In genomic region chr14:105879503-105879866, GRCh38 we compare ENCODE assay signal across 24 cellular contexts.
DNase-seq lines count a peak whose midpoint lies in the region; ATAC-seq lines count a peak whose summit lies in the region.
"Had no signal": no experiment of that assay in that cellular context is flagged by ENCODE, and none has a peak within 500 bp of the region (broad histone marks: within the 10 kb centered on the region; RNA-seq: fewer than 3 reads in every experiment).

No MANE protein-coding gene starts in this region.

- H3K9ac ChIP-seq in mesenchymal stem cell (ENCODE audit: low read length) = no peak overlapping the region

- no peak overlapping the region for H2AFZ ChIP-seq in mesenchymal stem cell (ENCODE audit: low read depth, low read length)

- no peaks in the 10 kb centered on the region for H3K4me1 ChIP-seq in mesenchymal stem cell (ENCODE audit: control insufficient read depth, insufficient read depth, low read depth, low read length)
- H3K4me1 ChIP-seq: testis had no signal

- peaks cover 5% of the 10 kb centered on the region for H3K4me1 Mint-ChIP-seq in activated CD4-positive, alpha-beta T cell treated with anti-CD3 and anti-CD28 coated beads, Interleukin-2, amount 10 ng/mL, durations not matched to agents 7 days and 5 days
- no peaks in the 10 kb centered on the region for H3K4me1 Mint-ChIP-seq in activated CD4-positive, alpha-beta T cell treated with anti-CD3 and anti-CD28 coated beads, Interleukin-2, amount 10 ng/mL, durations not matched to agents 24 days and 14 days
- H3K4me1 Mint-ChIP-seq in activated naive CD8-positive, alpha-beta T cell treated with anti-CD3 and anti-CD28 coated beads, Interleukin-2, amount 50 U/mL, for 24 hours = peaks cover 3% of the 10 kb centered on the region
- H3K4me1 Mint-ChIP-seq: activated T-helper 17 cell treated with anti-CD3 and anti-CD28 coated beads, Interleukin-2, amount 50 U/mL, for 72 hours; H9; neural crest cell; stimulated activated effector memory CD8-positive, alpha-beta T cell treated with anti-CD3 and anti-CD28 coated beads, Interleukin-12 subunit alpha, Interleukin-12 subunit beta, amount 100 ng/mL, for 72 hours had no signal

- DNase-seq in activated CD4-positive, alpha-beta T cell treated with anti-CD3 and anti-CD28 coated beads, Interleukin-2, amount 10 ng/mL, durations not matched to agents 7 days and 5 days = no peak
- no peak for DNase-seq in activated CD4-positive, alpha-beta T cell treated with anti-CD3 and anti-CD28 coated beads, Interleukin-2, amount 10 ng/mL, durations not matched to agents 24 days and 14 days
- DNase-seq in Kasumi-1 (lab: John Stamatoyannopoulos, UW) (peak; percentile 4 to 47), posterior vena cava (ENCODE audit: low spot score) (peak; percentile 49), mesenchymal stem cell (no peak), KBM-7 (no peak)
- no peak for DNase-seq in activated naive CD8-positive, alpha-beta T cell treated with anti-CD3 and anti-CD28 coated beads, Interleukin-2, amount 50 U/mL, for 24 hours
- DNase-seq: AML-193; anterior cingulate cortex; caudate nucleus; H9; NCI-H187 treated with DMSO at 0.1 percent for 48 hours; NCI-H2227 treated with DMSO at 0.1 percent for 48 hours; NCI-H748 treated with DMSO at 0.1 percent for 48 hours; stimulated activated CD4-positive, alpha-beta T cell treated with anti-CD3 and anti-CD28 coated beads, Interleukin-1b, Interleukin-23, amount 100 ng/mL, for 48 hours; testis had no signal

- H2BK120ac ChIP-seq in mesenchymal stem cell (ENCODE audit: low read depth, low read length) = no peak overlapping the region

- H3K4me2 ChIP-seq in mesenchymal stem cell (ENCODE audit: low read length, poor library complexity, severe bottlenecking) = no peak overlapping the region

- H3K4me3 ChIP-seq in mesenchymal stem cell (ENCODE audit: insufficient read depth in 1 of 2, low read depth in 1 of 2, low read length in 2 of 2) = peak overlapping the region in 1 of 2 experiments; percentile 9
- H3K4me3 ChIP-seq: skin epidermis, testis had no signal

- no peak overlapping the region for H4K91ac ChIP-seq in mesenchymal stem cell (ENCODE audit: low read length)

- no peak overlapping the region for H3K4ac ChIP-seq in mesenchymal stem cell (ENCODE audit: low read depth in 1 of 2, low read length in 2 of 2)

- WGBS in mesenchymal stem cell = 93% methylated on average over 7 of the region's 7 CpGs

- peak overlapping the region; percentile 57 for H3K27ac Mint-ChIP-seq in activated CD4-positive, alpha-beta T cell treated with anti-CD3 and anti-CD28 coated beads, Interleukin-2, amount 10 ng/mL, durations not matched to agents 7 days and 5 days
- H3K27ac Mint-ChIP-seq in activated CD4-positive, alpha-beta T cell treated with anti-CD3 and anti-CD28 coated beads, Interleukin-2, amount 10 ng/mL, durations not matched to agents 24 days and 14 days = no peak overlapping the region
- H3K27ac Mint-ChIP-seq in activated naive CD8-positive, alpha-beta T cell treated with anti-CD3 and anti-CD28 coated beads, Interleukin-2, amount 50 U/mL, for 24 hours = peak overlapping the region; percentile 54
- H3K27ac Mint-ChIP-seq: activated T-helper 17 cell treated with anti-CD3 and anti-CD28 coated beads, Interleukin-2, amount 50 U/mL, for 72 hours; H9; progenitor cell of endocrine pancreas; stimulated activated effector memory CD8-positive, alpha-beta T cell treated with anti-CD3 and anti-CD28 coated beads, Interleukin-12 subunit alpha, Interleukin-12 subunit beta, amount 100 ng/mL, for 72 hours had no signal

- no peak overlapping the region for H4K8ac ChIP-seq in mesenchymal stem cell (ENCODE audit: low read length)

- CTCF ChIA-PET in activated CD4-positive, alpha-beta T cell treated with anti-CD3 and anti-CD28 coated beads, Interleukin-2, amount 10 ng/mL, durations not matched to agents 7 days and 5 days (lab: Charles Lee) = no interaction called here

- H3K36me3 Mint-ChIP-seq in activated CD4-positive, alpha-beta T cell treated with anti-CD3 and anti-CD28 coated beads, Interleukin-2, amount 10 ng/mL, durations not matched to agents 7 days and 5 days (ENCODE audit: low read depth) = no peaks in the 10 kb centered on the region
- H3K36me3 Mint-ChIP-seq in activated CD4-positive, alpha-beta T cell treated with anti-CD3 and anti-CD28 coated beads, Interleukin-2, amount 10 ng/mL, durations not matched to agents 24 days and 14 days (ENCODE audit: low read depth) = no peaks in the 10 kb centered on the region
- no peaks in the 10 kb centered on the region for H3K36me3 Mint-ChIP-seq in activated naive CD8-positive, alpha-beta T cell treated with anti-CD3 and anti-CD28 coated beads, Interleukin-2, amount 50 U/mL, for 24 hours (ENCODE audit: low read depth)
- H3K36me3 Mint-ChIP-seq: stimulated activated effector memory CD8-positive, alpha-beta T cell treated with anti-CD3 and anti-CD28 coated beads, Interleukin-12 subunit alpha, Interleukin-12 subunit beta, amount 100 ng/mL, for 72 hours had no signal

- H3K36me3 ChIP-seq in mesenchymal stem cell (ENCODE audit: control insufficient read depth in 1 of 2, insufficient read depth in 2 of 2, low read depth in 1 of 2, low read length in 2 of 2) = no peaks in the 10 kb centered on the region

- no peak overlapping the region for H2BK5ac ChIP-seq in mesenchymal stem cell (ENCODE audit: low read depth, low read length, poor library complexity, severe bottlenecking)

- ATAC-seq in activated naive CD8-positive, alpha-beta T cell treated with anti-CD3 and anti-CD28 coated beads, Interleukin-2, amount 50 U/mL, for 24 hours = no peak
- no peak for ATAC-seq in HG03442 (IDR thresholded peaks at IDR 0.05; ENCODE audit: unreplicated experiment)
- ATAC-seq: activated CD4-positive, CD25-positive, alpha-beta regulatory T cell treated with anti-CD3 and anti-CD28 coated beads, Interleukin-2, amount 50 U/mL, for 24 hours; activated T-helper 17 cell treated with anti-CD3 and anti-CD28 coated beads, Interleukin-2, amount 50 U/mL, for 72 hours; left colon; stimulated activated effector memory CD8-positive, alpha-beta T cell treated with anti-CD3 and anti-CD28 coated beads, Interleukin-12 subunit alpha, Interleukin-12 subunit beta, amount 100 ng/mL, for 72 hours had no signal

- no peak overlapping the region for H2BK12ac ChIP-seq in mesenchymal stem cell (ENCODE audit: low read length in 2 of 2)

- peaks cover 37% of the 10 kb centered on the region for H3K27me3 Mint-ChIP-seq in activated CD4-positive, alpha-beta T cell treated with anti-CD3 and anti-CD28 coated beads, Interleukin-2, amount 10 ng/mL, durations not matched to agents 7 days and 5 days
- peaks cover 37% of the 10 kb centered on the region for H3K27me3 Mint-ChIP-seq in activated CD4-positive, alpha-beta T cell treated with anti-CD3 and anti-CD28 coated beads, Interleukin-2, amount 10 ng/mL, durations not matched to agents 24 days and 14 days
- H3K27me3 Mint-ChIP-seq in activated naive CD8-positive, alpha-beta T cell treated with anti-CD3 and anti-CD28 coated beads, Interleukin-2, amount 50 U/mL, for 24 hours = no peaks in the 10 kb centered on the region
- H3K27me3 Mint-ChIP-seq: progenitor cell of endocrine pancreas had no signal

- H3K14ac ChIP-seq in mesenchymal stem cell (ENCODE audit: low read length in 2 of 2) = no peak overlapping the region

- H3K79me1 ChIP-seq in mesenchymal stem cell (replicated peaks; ENCODE audit: low read length, poor library complexity, severe bottlenecking) = no peaks in the 10 kb centered on the region

- no peak overlapping the region for H3K23ac ChIP-seq in mesenchymal stem cell (ENCODE audit: low read length in 2 of 2)

- H3K18ac ChIP-seq in mesenchymal stem cell (ENCODE audit: low read depth in 1 of 2, low read length in 2 of 2) = no peak overlapping the region

- no peak overlapping the region for H2AK5ac ChIP-seq in mesenchymal stem cell (ENCODE audit: low read length, severe bottlenecking)

- intact Hi-C loops in activated CD4-positive, alpha-beta T cell treated with anti-CD3 and anti-CD28 coated beads, Interleukin-2, amount 10 ng/mL, durations not matched to agents 24 days and 14 days (cut with micrococcal nuclease) = no loop called here
- intact Hi-C loops in posterior vena cava (cut with DNase I) = no loop called here

- H2BK15ac ChIP-seq in mesenchymal stem cell (ENCODE audit: low read depth, poor library complexity, severe bottlenecking) = no peak overlapping the region

- in situ Hi-C loops in KBM-7 (cut with MboI; ENCODE audit: low pct_unique_long_range_greater_than_20kb, low sequenced_read_pairs) = no loop called here

- no peaks in the 10 kb centered on the region for H3K27me3 ChIP-seq in mesenchymal stem cell (ENCODE audit: control insufficient read depth in 1 of 2, insufficient read depth in 1 of 2, low read length in 2 of 2)
- H3K27me3 ChIP-seq: testis had no signal

- no peaks in the 10 kb centered on the region for H3K9me3 ChIP-seq in mesenchymal stem cell (ENCODE audit: control insufficient read depth, low read length)
- H3K9me3 ChIP-seq: testis had no signal

- no peak overlapping the region for H3K27ac ChIP-seq in mesenchymal stem cell (ENCODE audit: low read length, poor library complexity, severe bottlenecking)
- H3K27ac ChIP-seq: testis had no signal

- no peak overlapping the region for H3K4me3 Mint-ChIP-seq in activated CD4-positive, alpha-beta T cell treated with anti-CD3 and anti-CD28 coated beads, Interleukin-2, amount 10 ng/mL, durations not matched to agents 7 days and 5 days
- H3K4me3 Mint-ChIP-seq in activated CD4-positive, alpha-beta T cell treated with anti-CD3 and anti-CD28 coated beads, Interleukin-2, amount 10 ng/mL, durations not matched to agents 24 days and 14 days = no peak overlapping the region
- no peak overlapping the region for H3K4me3 Mint-ChIP-seq in activated naive CD8-positive, alpha-beta T cell treated with anti-CD3 and anti-CD28 coated beads, Interleukin-2, amount 50 U/mL, for 24 hours
- H3K4me3 Mint-ChIP-seq: activated T-helper 17 cell treated with anti-CD3 and anti-CD28 coated beads, Interleukin-2, amount 50 U/mL, for 72 hours; H9; neural crest cell; stimulated activated effector memory CD8-positive, alpha-beta T cell treated with anti-CD3 and anti-CD28 coated beads, Interleukin-12 subunit alpha, Interleukin-12 subunit beta, amount 100 ng/mL, for 72 hours had no signal

- POLR2A ChIA-PET in activated CD4-positive, alpha-beta T cell treated with anti-CD3 and anti-CD28 coated beads, Interleukin-2, amount 10 ng/mL, durations not matched to agents 7 days and 5 days (lab: Charles Lee) = no interaction called here

- no peaks in the 10 kb centered on the region for H3K9me3 Mint-ChIP-seq in activated CD4-positive, alpha-beta T cell treated with anti-CD3 and anti-CD28 coated beads, Interleukin-2, amount 10 ng/mL, durations not matched to agents 7 days and 5 days
- H3K9me3 Mint-ChIP-seq in activated CD4-positive, alpha-beta T cell treated with anti-CD3 and anti-CD28 coated beads, Interleukin-2, amount 10 ng/mL, durations not matched to agents 24 days and 14 days = no peaks in the 10 kb centered on the region
- H3K9me3 Mint-ChIP-seq in activated naive CD8-positive, alpha-beta T cell treated with anti-CD3 and anti-CD28 coated beads, Interleukin-2, amount 50 U/mL, for 24 hours = no peaks in the 10 kb centered on the region
- H3K9me3 Mint-ChIP-seq: activated T-helper 17 cell treated with anti-CD3 and anti-CD28 coated beads, Interleukin-2, amount 50 U/mL, for 72 hours; stimulated activated effector memory CD8-positive, alpha-beta T cell treated with anti-CD3 and anti-CD28 coated beads, Interleukin-12 subunit alpha, Interleukin-12 subunit beta, amount 100 ng/mL, for 72 hours had no signal

Comparison
In these comparisons a context has a peak if more than half of its experiments do, and no peak if none do; other contexts are left out.
1. DNase-seq: peak in Kasumi-1 (2 of 2) and posterior vena cava (single experiment); none in activated CD4-positive, alpha-beta T cell treated with anti-CD3 and anti-CD28 coated beads, Interleukin-2, amount 10 ng/mL, durations not matched to agents 7 days and 5 days (single experiment), activated CD4-positive, alpha-beta T cell treated with anti-CD3 and anti-CD28 coated beads, Interleukin-2, amount 10 ng/mL, durations not matched to agents 24 days and 14 days (single experiment), activated naive CD8-positive, alpha-beta T cell treated with anti-CD3 and anti-CD28 coated beads, Interleukin-2, amount 50 U/mL, for 24 hours (single experiment), mesenchymal stem cell (single experiment) and KBM-7 (single experiment).